ENCODE assay signal across 16 cellular contexts in genomic region chr20:5091902-5092301, GRCh38.
"Had no signal": no experiment of that assay in that cellular context is flagged by ENCODE, and none has a peak within 500 bp of the region (broad histone marks: within the 10 kb centered on the region; RNA-seq: fewer than 3 reads in every experiment).

No MANE protein-coding gene starts in this region.

- H3K27ac Mint-ChIP-seq: activated CD8-positive, alpha-beta memory T cell treated with anti-CD3 and anti-CD28 coated beads, Interleukin-2, amount 10 ng/mL, durations not matched to agents 7 days and 5 days; activated CD8-positive, alpha-beta T cell treated with anti-CD3 and anti-CD28 coated beads for 36 hours; activated naive CD8-positive, alpha-beta T cell treated with anti-CD3 and anti-CD28 coated beads, Interleukin-2, amount 10 ng/mL, durations not matched to agents 7 days and 5 days had no signal

- H3K36me3 Mint-ChIP-seq: natural killer cell treated with Interleukin-12 subunit alpha and Interleukin-12 subunit beta and Interleukin-15 and Interleukin-18, amount 100 ng/mL, for 72 hours had no signal

- ATAC-seq: activated CD8-positive, alpha-beta memory T cell treated with anti-CD3 and anti-CD28 coated beads, Interleukin-2, amount 10 ng/mL, durations not matched to agents 7 days and 5 days; activated CD8-positive, alpha-beta T cell treated with anti-CD3 and anti-CD28 coated beads for 36 hours; left lung; natural killer cell treated with Interleukin-12 subunit alpha and Interleukin-12 subunit beta and Interleukin-15 and Interleukin-18, amount 100 ng/mL, for 72 hours; pancreas; psoas muscle; stimulated activated naive CD8-positive, alpha-beta T cell treated with anti-CD3 and anti-CD28 coated beads, Interleukin-15, Interleukin-2, amounts not matched to agents 100 U/mL and 50 U/mL, for 24 hours; upper lobe of right lung had no signal

- DNase-seq: activated CD4-positive, alpha-beta T cell treated with anti-CD3 and anti-CD28 coated beads for 48 hours; activated CD8-positive, alpha-beta memory T cell treated with anti-CD3 and anti-CD28 coated beads, Interleukin-2, amount 10 ng/mL, durations not matched to agents 7 days and 5 days; activated CD8-positive, alpha-beta T cell treated with anti-CD3 and anti-CD28 coated beads for 36 hours; activated naive CD4-positive, alpha-beta T cell; activated T-cell treated with anti-CD3 and anti-CD28 coated beads for 4 hours; amygdala; colonic mucosa; left lung; pancreas; psoas muscle; stimulated activated CD4-positive, alpha-beta T cell treated with anti-CD3 and anti-CD28 coated beads, Interleukin-4, amount 100 ng/mL, for 24 hours; stimulated activated naive CD8-positive, alpha-beta T cell treated with anti-CD3 and anti-CD28 coated beads, Interleukin-15, Interleukin-2, amounts not matched to agents 100 U/mL and 50 U/mL, for 24 hours; T1000; upper lobe of right lung had no signal

- H3K9me3 Mint-ChIP-seq: activated CD8-positive, alpha-beta T cell treated with anti-CD3 and anti-CD28 coated beads for 36 hours; activated naive CD8-positive, alpha-beta T cell treated with anti-CD3 and anti-CD28 coated beads, Interleukin-2, amount 10 ng/mL, durations not matched to agents 7 days and 5 days; natural killer cell treated with Interleukin-12 subunit alpha and Interleukin-12 subunit beta and Interleukin-15 and Interleukin-18, amount 100 ng/mL, for 72 hours had no signal

- H3K4me3 Mint-ChIP-seq: activated CD8-positive, alpha-beta memory T cell treated with anti-CD3 and anti-CD28 coated beads, Interleukin-2, amount 10 ng/mL, durations not matched to agents 7 days and 5 days; activated CD8-positive, alpha-beta T cell treated with anti-CD3 and anti-CD28 coated beads for 36 hours; activated naive CD8-positive, alpha-beta T cell treated with anti-CD3 and anti-CD28 coated beads, Interleukin-2, amount 10 ng/mL, durations not matched to agents 7 days and 5 days; natural killer cell treated with Interleukin-12 subunit alpha and Interleukin-12 subunit beta and Interleukin-15 and Interleukin-18, amount 100 ng/mL, for 72 hours had no signal

- H3K27me3 Mint-ChIP-seq: activated CD8-positive, alpha-beta memory T cell treated with anti-CD3 and anti-CD28 coated beads, Interleukin-2, amount 10 ng/mL, durations not matched to agents 7 days and 5 days; activated CD8-positive, alpha-beta T cell treated with anti-CD3 and anti-CD28 coated beads for 36 hours; activated naive CD8-positive, alpha-beta T cell treated with anti-CD3 and anti-CD28 coated beads, Interleukin-2, amount 10 ng/mL, durations not matched to agents 7 days and 5 days; natural killer cell treated with Interleukin-12 subunit alpha and Interleukin-12 subunit beta and Interleukin-15 and Interleukin-18, amount 100 ng/mL, for 72 hours had no signal
